ENCODE assay signal across 8 cellular contexts in genomic region chr17:44210342-44211192, GRCh38. TPM values are rescaled to one million over a fixed set of nuclear protein-coding genes. Genes with fewer than 3 reads are reported as not detected.
A peak's percentile ranks its signal among the peaks of the same experiment; 100 is the strongest.
DNase-seq lines count a peak whose midpoint lies in the region; ATAC-seq and TF ChIP-seq lines count a peak whose summit lies in the region.

No MANE protein-coding gene starts in this region.

- no peak overlapping the region for H3K4me3 ChIP-seq in CD4-positive, alpha-beta memory T cell (ENCODE audit: low read length in 2 of 2)
- no peak overlapping the region for H3K4me3 ChIP-seq in prostate gland
- H3K4me3 ChIP-seq in uterus: no peak overlapping the region

- CTCF ChIA-PET in CD4-positive, alpha-beta memory T cell (lab: Charles Lee; ENCODE audit: partially characterized antibody): interaction anchor here (0.6 to 6.8 kb wide), 32 partner anchors 8 to 299 kb away, joined by 3 to 107 read pairs (median 7); partner anchors contain the start of genes FAM171A2, GRN, RUNDC3A and SLC25A39

- H3K27me3 ChIP-seq in CD4-positive, alpha-beta memory T cell (ENCODE audit: insufficient read depth, low read length): no peaks in the 10 kb centered on the region
- H3K27me3 ChIP-seq in prostate gland (replicated peaks; ENCODE audit: insufficient read depth) (no peaks in the 10 kb centered on the region), uterus (no peaks in the 10 kb centered on the region)

- TF ChIP-seq CTCF in prostate gland (IDR thresholded peaks at IDR 0.05) (peak; percentile 94 to 99 (median 98)), uterus (IDR thresholded peaks at IDR 0.05) (peak; percentile 97 to 100 (median 99))

- peaks cover 32 to 53% of the 10 kb centered on the region in 2 donors for H3K36me3 Mint-ChIP-seq in CD4-positive, alpha-beta memory T cell
- peaks cover 70% of the 10 kb centered on the region for H3K36me3 Mint-ChIP-seq in activated naive CD8-positive, alpha-beta T cell treated with anti-CD3 and anti-CD28 coated beads for 36 hours

- TF ChIP-seq POLR2A in prostate gland (IDR thresholded peaks at IDR 0.05) (no peak), uterus (IDR thresholded peaks at IDR 0.05) (peak; percentile 43 to 45)

- intact Hi-C loops in CD4-positive, alpha-beta memory T cell (cut with micrococcal nuclease): loop anchor here (1.0 kb wide), 3 partner anchors 8 to 121 kb away; no protein-coding TSS in a partner anchor
- intact Hi-C loops in cardiac septum (cut with DNase I): loop anchor here (2.0 to 10.0 kb wide), 3 partner anchors 120 to 294 kb away; partner anchors contain the start of genes GPATCH8 and GRN
- intact Hi-C loops in prostate gland (cut with DNase I): loop anchor here (5.0 kb wide), 1 partner anchor 137 kb away; the partner anchor contains the start of gene GRN
- intact Hi-C loops in uterus (cut with DNase I; ENCODE audit: low total_unique reads): loop anchor here (5.0 kb wide), 1 partner anchor 122 kb away; no protein-coding TSS in a partner anchor

- H3K9me3 ChIP-seq in CD4-positive, alpha-beta memory T cell (ENCODE audit: control insufficient read depth in 1 of 2, low read length in 2 of 2): no peaks in the 10 kb centered on the region
- no peaks in the 10 kb centered on the region for H3K9me3 ChIP-seq in prostate gland
- no peaks in the 10 kb centered on the region for H3K9me3 ChIP-seq in uterus

- H3K27ac ChIP-seq in CD4-positive, alpha-beta memory T cell (ENCODE audit: low read depth, low read length): peak overlapping the region; percentile 47
- peak overlapping the region; percentile 24 to 50 for H3K27ac ChIP-seq in prostate gland
- H3K27ac ChIP-seq in uterus: peak overlapping the region; percentile 51 to 65

- H3K27me3 Mint-ChIP-seq in CD4-positive, alpha-beta memory T cell: no peaks in the 10 kb centered on the region
- H3K27me3 Mint-ChIP-seq in activated naive CD8-positive, alpha-beta T cell treated with anti-CD3 and anti-CD28 coated beads for 36 hours: no peaks in the 10 kb centered on the region

- H3K4me1 ChIP-seq in CD4-positive, alpha-beta memory T cell (ENCODE audit: insufficient read depth, low read length): peaks cover 44% of the 10 kb centered on the region
- H3K4me1 ChIP-seq in prostate gland (replicated peaks): no peaks in the 10 kb centered on the region
- peaks cover 0 to 14% of the 10 kb centered on the region in 2 donors for H3K4me1 ChIP-seq in uterus

- DNase-seq in CD4-positive, alpha-beta memory T cell: peak; percentile 86 to 93 (median 92)
- DNase-seq in SKM-1 treated with dmso at 0.1 percent for 144 hours (lab: John Stamatoyannopoulos, UW; ENCODE audit: unreplicated experiment): peak; percentile 58
- DNase-seq in activated naive CD8-positive, alpha-beta T cell treated with anti-CD3 and anti-CD28 coated beads for 36 hours: peak; percentile 98
- peak; percentile 96 for DNase-seq in cardiac septum (ENCODE audit: low spot score)
- DNase-seq in prostate gland (ENCODE audit: low spot score): peak; percentile 75
- DNase-seq in uterus: peak; percentile 84 to 89

- peak; percentile 41 for ATAC-seq in GM19468 (IDR thresholded peaks at IDR 0.05; ENCODE audit: extremely low read depth, unreplicated experiment)

- no peaks in the 10 kb centered on the region for H3K9me3 Mint-ChIP-seq in CD4-positive, alpha-beta memory T cell
- peaks cover 4% of the 10 kb centered on the region for H3K9me3 Mint-ChIP-seq in activated naive CD8-positive, alpha-beta T cell treated with anti-CD3 and anti-CD28 coated beads for 36 hours

- TF ChIP-seq EP300 in Ishikawa (IDR thresholded peaks at IDR 0.05; ENCODE audit: borderline replicate concordance): no peak

- WGBS in prostate gland: 41% methylated on average over 44 of the region's 64 CpGs

- POLR2A ChIA-PET in CD4-positive, alpha-beta memory T cell (lab: Charles Lee; ENCODE audit: partially characterized antibody): interaction anchor here (0.6 to 15.7 kb wide), 17 partner anchors 8 to 145 kb away, joined by 3 to 325 read pairs (median 5); partner anchors contain the start of genes ATXN7L3, GRN, HDAC5 and SLC25A39

- peak overlapping the region; percentile 25 to 91 (median 76) for H3K27ac Mint-ChIP-seq in CD4-positive, alpha-beta memory T cell
- H3K27ac Mint-ChIP-seq in activated naive CD8-positive, alpha-beta T cell treated with anti-CD3 and anti-CD28 coated beads for 36 hours: peak overlapping the region; percentile 94

- peak overlapping the region in 6 of 8 donors; percentile 11 to 78 (median 54) for H3K4me3 Mint-ChIP-seq in CD4-positive, alpha-beta memory T cell
- peak overlapping the region; percentile 77 for H3K4me3 Mint-ChIP-seq in activated naive CD8-positive, alpha-beta T cell treated with anti-CD3 and anti-CD28 coated beads for 36 hours

- TF ChIP-seq RAD21 in Ishikawa (IDR thresholded peaks at IDR 0.05; ENCODE audit: low read depth): peak; percentile 38; the same call in 1 of the 2 replicates

- H3K4me1 Mint-ChIP-seq in CD4-positive, alpha-beta memory T cell: peaks cover 25 to 64% (median 36%) of the 10 kb centered on the region in 4 donors
- peaks cover 62% of the 10 kb centered on the region for H3K4me1 Mint-ChIP-seq in activated naive CD8-positive, alpha-beta T cell treated with anti-CD3 and anti-CD28 coated beads for 36 hours

- H3K36me3 ChIP-seq in CD4-positive, alpha-beta memory T cell (ENCODE audit: insufficient read depth, low read length): peaks cover 53% of the 10 kb centered on the region
- peaks cover 8 to 11% of the 10 kb centered on the region in 2 donors for H3K36me3 ChIP-seq in prostate gland
- H3K36me3 ChIP-seq in uterus: no peaks in the 10 kb centered on the region

TF ChIP-seq in Ishikawa, 13 proteins besides CTCF, POLR2A, EP300 and RAD21 (continues in another document):
- TF ChIP-seq CEBPB (IDR thresholded peaks at IDR 0.05) (no peak), FOXM1 (IDR thresholded peaks at IDR 0.05; ENCODE audit: borderline replicate concordance, low read depth) (no peak), TCF12 (IDR thresholded peaks at IDR 0.05; ENCODE audit: low read depth) (no peak), ZBTB7A (IDR thresholded peaks at IDR 0.05; ENCODE audit: low read depth) (no peak), CREB1 (IDR thresholded peaks at IDR 0.05; ENCODE audit: low read depth) (no peak), REST (IDR thresholded peaks at IDR 0.05; ENCODE audit: low read depth) (no peak), TEAD4 (IDR thresholded peaks at IDR 0.05) (no peak), EGR1 (IDR thresholded peaks at IDR 0.05) (no peak)

RNA-seq across cellular contexts. Expression of gene UBTF, which starts 8.9 kb away (rescaled TPM):
- 100 to 1,000 TPM; 245 to 264 TPM for total RNA-seq in CD4-positive, alpha-beta memory T cell
- polyA plus RNA-seq in CD4-positive, alpha-beta memory T cell: 10 to 100 TPM; 12.2 to 69.7 TPM
- total RNA-seq in activated naive CD8-positive, alpha-beta T cell treated with anti-CD3 and anti-CD28 coated beads for 36 hours: 100 to 1,000 TPM; 158 to 169 TPM
- total RNA-seq in cardiac septum: 53.1 TPM
- total RNA-seq in prostate gland: 10 to 100 TPM; 73.4 to 77.2 TPM
- total RNA-seq in uterus: 100 to 1,000 TPM in 1 of 4 donors, 10 to 100 TPM in 3; 17.4 to 124 (median 72.9) TPM

RNA-seq across cellular contexts. Expression of gene ATXN7L3, which starts 10.9 kb away (rescaled TPM):
- total RNA-seq in CD4-positive, alpha-beta memory T cell: 100 to 1,000 TPM; 123 to 128 TPM
- polyA plus RNA-seq in CD4-positive, alpha-beta memory T cell: 10 to 100 TPM in 1 of 2 donors, 1 to 10 TPM in 1; 5.8 to 17.7 TPM
- total RNA-seq in activated naive CD8-positive, alpha-beta T cell treated with anti-CD3 and anti-CD28 coated beads for 36 hours: 10 to 100 TPM; 78.7 to 83.4 TPM
- total RNA-seq in cardiac septum (37.8 TPM), prostate gland (10 to 100 TPM; 45.8 to 72.0 TPM), uterus (10 to 100 TPM in 3 of 4 donors, 1 to 10 TPM in 1; 4.6 to 98.4 (median 36.2) TPM)

RNA-seq across cellular contexts. Expression of gene TMUB2, which starts 23.8 kb away (rescaled TPM):
- 10 to 100 TPM; 45.4 to 47.9 TPM for total RNA-seq in CD4-positive, alpha-beta memory T cell
- polyA plus RNA-seq in CD4-positive, alpha-beta memory T cell: 10 to 100 TPM; 35.3 TPM
- total RNA-seq in activated naive CD8-positive, alpha-beta T cell treated with anti-CD3 and anti-CD28 coated beads for 36 hours: 10 to 100 TPM; 17.1 to 18.2 TPM
- total RNA-seq in cardiac septum (20.5 TPM), prostate gland (10 to 100 TPM; 42.9 to 67.2 TPM), uterus (10 to 100 TPM in 3 of 4 donors, 1 to 10 TPM in 1; 7.4 to 41.8 (median 32.6) TPM)

RNA-seq across cellular contexts. Expression of gene ASB16, which starts 40.1 kb away (rescaled TPM):
- total RNA-seq in CD4-positive, alpha-beta memory T cell: not detected
- under 1 TPM in 1 of 2 donors, not detected in 1; 0.14 TPM for polyA plus RNA-seq in CD4-positive, alpha-beta memory T cell
- total RNA-seq in activated naive CD8-positive, alpha-beta T cell treated with anti-CD3 and anti-CD28 coated beads for 36 hours: not detected
- total RNA-seq in cardiac septum (8.9 TPM), prostate gland (1 to 10 TPM; 3.2 to 4.4 TPM), uterus (1 to 10 TPM in 2 of 4 donors, under 1 TPM in 1, not detected in 1; 0.14 to 2.3 (median 1.3) TPM)

RNA-seq across cellular contexts. Expression of gene SLC4A1, which starts 57.4 kb away (rescaled TPM):
- total RNA-seq in CD4-positive, alpha-beta memory T cell: not detected
- polyA plus RNA-seq in CD4-positive, alpha-beta memory T cell: not detected
- total RNA-seq in activated naive CD8-positive, alpha-beta T cell treated with anti-CD3 and anti-CD28 coated beads for 36 hours: not detected
- 4.0 TPM for total RNA-seq in cardiac septum
- under 1 TPM in 1 of 2 donors, not detected in 1; 0.51 TPM for total RNA-seq in prostate gland
- 1 to 10 TPM in 1 of 4 donors, not detected in 3; 8.4 TPM for total RNA-seq in uterus
